Comparison of ENCODE assay signal across 16 cellular contexts in genomic region chr21:17427831-17428483, GRCh38.
A peak's percentile ranks its signal among the peaks of the same experiment; 100 is the strongest.
DNase-seq lines count a peak whose midpoint lies in the region; ATAC-seq and TF ChIP-seq lines count a peak whose summit lies in the region.
"Had no signal": no experiment of that assay in that cellular context is flagged by ENCODE, and none has a peak within 500 bp of the region (broad histone marks: within the 10 kb centered on the region; RNA-seq: fewer than 3 reads in every experiment).

No MANE protein-coding gene starts in this region.

- no peak overlapping the region for H3K27ac Mint-ChIP-seq in activated CD8-positive, alpha-beta T cell treated with anti-CD3 and anti-CD28 coated beads for 36 hours

- no peak overlapping the region for H3K4me3 Mint-ChIP-seq in activated CD8-positive, alpha-beta T cell treated with anti-CD3 and anti-CD28 coated beads for 36 hours
- H3K4me3 Mint-ChIP-seq: naive thymus-derived CD8-positive, alpha-beta T cell had no signal

- no peak overlapping the region for H3K4me3 ChIP-seq in effector memory CD4-positive, alpha-beta T cell (ENCODE audit: insufficient read depth, low read depth, low read length, poor library complexity, severe bottlenecking)
- H3K4me3 ChIP-seq: K562 had no signal

- H3K36me3 Mint-ChIP-seq in activated CD8-positive, alpha-beta T cell treated with anti-CD3 and anti-CD28 coated beads for 36 hours (ENCODE audit: low read depth) = no peaks in the 10 kb centered on the region

- no peaks in the 10 kb centered on the region for H3K27me3 ChIP-seq in effector memory CD4-positive, alpha-beta T cell (replicated peaks; ENCODE audit: control insufficient read depth, insufficient read depth, low read length, poor library complexity, severe bottlenecking)

- intact Hi-C loops in activated CD8-positive, alpha-beta T cell treated with anti-CD3 and anti-CD28 coated beads for 36 hours (cut with micrococcal nuclease) = no loop called here
- intact Hi-C loops in posterior cingulate gyrus (cut with DNase I) = no loop called here

- no peak overlapping the region for H3K27ac ChIP-seq in effector memory CD4-positive, alpha-beta T cell (ENCODE audit: insufficient read depth, low read length, poor library complexity, severe bottlenecking)
- H3K27ac ChIP-seq: epithelial cell of prostate had no signal

- DNase-seq in glomerular visceral epithelial cell (ENCODE audit: extremely low spot score) (peak; percentile 82), posterior cingulate gyrus (no peak), SK-N-DZ (ENCODE audit: low spot score) (no peak)
- DNase-seq in activated CD8-positive, alpha-beta T cell treated with anti-CD3 and anti-CD28 coated beads for 36 hours = no peak
- DNase-seq in effector memory CD4-positive, alpha-beta T cell = no peak
- DNase-seq: activated CD8-positive, alpha-beta memory T cell treated with anti-CD3 and anti-CD28 coated beads for 24 hours; aorta; naive thymus-derived CD8-positive, alpha-beta T cell; NCI-H510A treated with DMSO at 0.1 percent for 48 hours; stimulated activated naive CD4-positive, alpha-beta T cell treated with Interleukin-2 at 50 U/mL for 16 hours had no signal

- ATAC-seq in GM18861 (IDR thresholded peaks at IDR 0.05; ENCODE audit: unreplicated experiment) (peak; percentile 90), GM21619 (IDR thresholded peaks at IDR 0.05; ENCODE audit: unreplicated experiment) (peak; percentile 89), HG03139 (IDR thresholded peaks at IDR 0.05; ENCODE audit: unreplicated experiment) (peak; percentile 89)
- no peak for ATAC-seq in activated CD8-positive, alpha-beta T cell treated with anti-CD3 and anti-CD28 coated beads for 36 hours
- ATAC-seq: K562; naive thymus-derived CD8-positive, alpha-beta T cell; SK-N-SH treated with all-trans-retinoic acid at 6 μM for 48 hours had no signal

- H3K4me1 ChIP-seq in effector memory CD4-positive, alpha-beta T cell (ENCODE audit: control insufficient read depth, insufficient read depth, low read length, poor library complexity, severe bottlenecking) = no peaks in the 10 kb centered on the region

- H3K9me3 ChIP-seq in effector memory CD4-positive, alpha-beta T cell (ENCODE audit: control insufficient read depth, low read length) = no peaks in the 10 kb centered on the region

- POLR2A ChIA-PET in activated CD8-positive, alpha-beta T cell treated with anti-CD3 and anti-CD28 coated beads for 36 hours (lab: Charles Lee) = no interaction called here

- H3K4me1 Mint-ChIP-seq in activated CD8-positive, alpha-beta T cell treated with anti-CD3 and anti-CD28 coated beads for 36 hours (ENCODE audit: low read depth) = no peaks in the 10 kb centered on the region
- H3K4me1 Mint-ChIP-seq: naive thymus-derived CD8-positive, alpha-beta T cell had no signal

- H3K27me3 Mint-ChIP-seq in activated CD8-positive, alpha-beta T cell treated with anti-CD3 and anti-CD28 coated beads for 36 hours = no peaks in the 10 kb centered on the region

- TF ChIP-seq CTCF in activated CD8-positive, alpha-beta T cell treated with anti-CD3 and anti-CD28 coated beads for 36 hours (IDR thresholded peaks at IDR 0.05) = no peak

- H3K9me3 Mint-ChIP-seq in activated CD8-positive, alpha-beta T cell treated with anti-CD3 and anti-CD28 coated beads for 36 hours = no peaks in the 10 kb centered on the region

- H3K36me3 ChIP-seq in effector memory CD4-positive, alpha-beta T cell (ENCODE audit: control insufficient read depth, insufficient read depth, low read length) = no peaks in the 10 kb centered on the region

- CTCF ChIA-PET in activated CD8-positive, alpha-beta T cell treated with anti-CD3 and anti-CD28 coated beads for 36 hours (lab: Charles Lee) = no interaction called here
